ENCODE assay signal across 8 cellular contexts in the genomic region with DNA sequence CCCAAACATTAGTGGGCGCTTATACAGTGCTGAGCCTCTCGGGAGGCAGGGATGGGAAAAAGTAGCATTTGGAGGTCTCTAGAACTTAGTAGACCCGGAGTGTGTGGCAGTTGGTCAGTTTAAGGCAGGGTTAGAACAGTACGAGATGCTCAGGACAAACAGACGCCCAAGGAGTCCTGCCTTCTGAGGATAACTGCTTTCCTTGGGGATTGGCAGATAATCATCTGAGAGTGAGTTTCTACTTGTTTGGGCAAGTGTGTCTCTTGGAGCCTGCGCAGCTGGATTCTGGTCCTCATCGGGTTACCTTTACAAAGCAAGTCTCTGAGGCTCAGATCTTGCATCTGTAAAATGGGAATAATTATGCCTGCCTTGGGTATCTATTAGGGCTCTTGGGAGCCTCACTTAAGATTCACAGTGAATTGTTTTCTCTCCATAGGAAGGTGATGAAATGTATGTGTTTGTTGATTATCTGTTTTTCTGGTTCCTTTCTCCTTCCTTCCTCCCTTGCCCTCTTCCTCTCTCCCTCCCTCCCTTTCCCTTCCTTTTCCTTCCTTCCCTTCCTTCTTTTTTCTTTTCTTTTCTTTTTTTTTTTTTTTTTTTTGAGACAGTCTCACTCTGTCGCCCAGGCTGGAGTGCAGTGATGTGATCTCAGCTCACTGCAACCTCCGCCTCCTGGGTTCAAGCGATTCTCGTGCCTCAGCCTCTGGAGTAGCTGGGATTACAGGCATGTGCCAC. TPM values are rescaled to one million over a fixed set of nuclear protein-coding genes. Genes with fewer than 3 reads are reported as not detected.
DNase-seq lines count a peak whose midpoint lies in the region; ATAC-seq, FAIRE-seq and TF ChIP-seq lines count a peak whose summit lies in the region.

No MANE protein-coding gene starts in this region.

- ATAC-seq in GM19397 (IDR thresholded peaks at IDR 0.05; ENCODE audit: unreplicated experiment) (no peak), omental fat pad (ENCODE audit: low FRiP score) (no peak)

- peak in 2 of 3 experiments; percentile 8 to 22 for TF ChIP-seq CTCF in keratinocyte (optimal IDR thresholded peaks at IDR 0.05 in 1 of 3, IDR thresholded peaks at IDR 0.05 in 1 of 3, conservative IDR thresholded peaks at IDR 0.05 in 1 of 3; ENCODE audit: extremely low read depth in 1 of 3, insufficient read depth in 2 of 3, low read length in 3 of 3)
- TF ChIP-seq CTCF in omental fat pad (IDR thresholded peaks at IDR 0.05), result no peak

- H3K4me3 Mint-ChIP-seq in activated T-cell treated with anti-CD3 and anti-CD28 coated beads, Interleukin-2, amount 50 U/mL, for 24 hours, result peak overlapping the region; percentile 92
- H3K4me3 Mint-ChIP-seq in activated naive CD8-positive, alpha-beta T cell, result peak overlapping the region; percentile 94

- H3K36me3 ChIP-seq in keratinocyte (ENCODE audit: control insufficient read depth in 2 of 2, extremely low read depth in 1 of 2, insufficient read depth in 2 of 2, low read length in 2 of 2), result peaks cover 0 to 4% of the 10 kb centered on the region in 2 experiments
- peaks cover 3% of the 10 kb centered on the region for H3K36me3 ChIP-seq in thymus (ENCODE audit: control insufficient read depth, insufficient read depth)

- no peak overlapping the region for H2AFZ ChIP-seq in keratinocyte (ENCODE audit: control insufficient read depth, low read length)

- H3K4me2 ChIP-seq in keratinocyte (ENCODE audit: control insufficient read depth, extremely low read depth, insufficient read depth, low read depth, low read length), result peak overlapping the region; percentile 100

- peak; percentile 74 for FAIRE-seq in keratinocyte (lab: Jason Lieb, UNC)

- peaks cover 40% of the 10 kb centered on the region for H3K36me3 Mint-ChIP-seq in activated T-cell treated with anti-CD3 and anti-CD28 coated beads, Interleukin-2, amount 50 U/mL, for 24 hours (ENCODE audit: low read depth)
- peaks cover 2% of the 10 kb centered on the region for H3K36me3 Mint-ChIP-seq in activated naive CD8-positive, alpha-beta T cell

- H3K9me3 Mint-ChIP-seq in activated T-cell treated with anti-CD3 and anti-CD28 coated beads, Interleukin-2, amount 50 U/mL, for 24 hours, result no peaks in the 10 kb centered on the region
- H3K9me3 Mint-ChIP-seq in activated naive CD8-positive, alpha-beta T cell (ENCODE audit: low read depth), result no peaks in the 10 kb centered on the region

- peaks cover 4% of the 10 kb centered on the region for H3K9me1 ChIP-seq in keratinocyte (ENCODE audit: control insufficient read depth, extremely low read depth, insufficient read depth, low read length)

- H4K20me1 ChIP-seq in keratinocyte (ENCODE audit: control insufficient read depth, extremely low read depth, insufficient read depth, low read length), result peaks cover 43% of the 10 kb centered on the region

- no peaks in the 10 kb centered on the region for H3K27me3 Mint-ChIP-seq in activated T-cell treated with anti-CD3 and anti-CD28 coated beads, Interleukin-2, amount 50 U/mL, for 24 hours
- H3K27me3 Mint-ChIP-seq in activated naive CD8-positive, alpha-beta T cell, result no peaks in the 10 kb centered on the region

- no peak for DNase-seq in activated T-cell treated with anti-CD3 and anti-CD28 coated beads, Interleukin-2, amount 50 U/mL, for 24 hours
- no peak for DNase-seq in activated T-cell treated with anti-CD3 and anti-CD28 coated beads, Interleukin-2, amount 50 U/mL, for 1 hour
- DNase-seq in keratinocyte (ENCODE audit: low read depth, low spot score) (no peak), NCI-H146 (lab: John Stamatoyannopoulos, UW) (no peak), omental fat pad (ENCODE audit: low spot score) (no peak)

- peak overlapping the region; percentile 93 for H3K9ac ChIP-seq in keratinocyte (ENCODE audit: control insufficient read depth, extremely low read depth, insufficient read depth, low read length)

- H3K27ac ChIP-seq in keratinocyte (ENCODE audit: control insufficient read depth, insufficient read depth, low read length) (peak overlapping the region; percentile 90), thymus (ENCODE audit: low read depth) (peak overlapping the region; percentile 97)

- H3K9me3 ChIP-seq in keratinocyte (ENCODE audit: control insufficient read depth, low read depth, low read length) (no peaks in the 10 kb centered on the region), thymus (ENCODE audit: control insufficient read depth) (no peaks in the 10 kb centered on the region)

- peak overlapping the region; percentile 56 to 95 (median 93) for H3K4me3 ChIP-seq in keratinocyte (ENCODE audit: control insufficient read depth in 2 of 3, extremely low read depth in 1 of 3, insufficient read depth in 2 of 3, low read depth in 1 of 3, low read length in 3 of 3)
- peak overlapping the region; percentile 89 for H3K4me3 ChIP-seq in thymus (ENCODE audit: low read length)

- dilution Hi-C loops in keratinocyte (cut with MboI; ENCODE audit: extremely low pct_ligation_motif_present, low sequenced_read_pairs), result no loop called here

- H3K4me1 ChIP-seq in keratinocyte (ENCODE audit: control insufficient read depth, extremely low read depth, insufficient read depth, low read length), result peaks cover 49% of the 10 kb centered on the region
- peaks cover 35% of the 10 kb centered on the region for H3K4me1 ChIP-seq in thymus (ENCODE audit: control insufficient read depth, insufficient read depth, low read length)

- H3K27ac Mint-ChIP-seq in activated T-cell treated with anti-CD3 and anti-CD28 coated beads, Interleukin-2, amount 50 U/mL, for 24 hours, result peak overlapping the region; percentile 96
- peak overlapping the region; percentile 96 for H3K27ac Mint-ChIP-seq in activated naive CD8-positive, alpha-beta T cell

- peaks cover 61% of the 10 kb centered on the region for H3K4me1 Mint-ChIP-seq in activated T-cell treated with anti-CD3 and anti-CD28 coated beads, Interleukin-2, amount 50 U/mL, for 24 hours (ENCODE audit: low read depth)
- peaks cover 59% of the 10 kb centered on the region for H3K4me1 Mint-ChIP-seq in activated naive CD8-positive, alpha-beta T cell (ENCODE audit: low read depth)

- peaks cover 62% of the 10 kb centered on the region for H3K79me2 ChIP-seq in keratinocyte (ENCODE audit: control insufficient read depth, insufficient read depth, low read length)

- 83% methylated on average over 11 of the region's 11 CpGs for WGBS in thymus

- H3K27me3 ChIP-seq in keratinocyte (ENCODE audit: control insufficient read depth, extremely low read depth, insufficient read depth, low read length) (no peaks in the 10 kb centered on the region), thymus (ENCODE audit: control insufficient read depth, insufficient read depth) (no peaks in the 10 kb centered on the region)

RNA-seq across cellular contexts. Expression of gene PRRC2B, which starts 2.0 kb away (rescaled TPM):
- 15.2 to 38.8 TPM (median 20.8 TPM) in 3 replicates for polyA plus RNA-seq in keratinocyte
- 36.7 TPM for polyA plus RNA-seq in keratinocyte (2011; ENCODE audit: low read depth)
- polyA plus RNA-seq in keratinocyte (2011; cell fraction: cytosol; rRNA removed), result 26.1 and 27.0 TPM in 2 replicates
- 170 and 203 TPM in 2 replicates for polyA plus RNA-seq in keratinocyte (2011; cell fraction: nucleus; rRNA removed)
- polyA plus RNA-seq in keratinocyte (2012; ENCODE audit: low replicate concordance), result 32.6 and 73.5 TPM in 2 replicates
- polyA minus RNA-seq in keratinocyte, result 69.3 to 140 TPM (median 93.9 TPM) in 3 replicates
- 29.4 TPM for polyA minus RNA-seq in keratinocyte (2011; cell fraction: cytosol; rRNA and poly(A)+ RNA removed)
- polyA minus RNA-seq in keratinocyte (2011; cell fraction: nucleus; rRNA and poly(A)+ RNA removed), result 91.0 and 150 TPM in 2 replicates
- polyA plus RNA-seq in thymus, result 73.5 TPM
- 100 to 1,000 TPM in 2 of 4 donors, 10 to 100 TPM in 2; 80.7 to 126 (median 100) TPM for total RNA-seq in omental fat pad

Comparison
In these comparisons a context has a peak if more than half of its experiments do, and no peak if none do; other contexts are left out.
1. CTCF ChIP-seq: peak in keratinocyte (2 of 3); none in omental fat pad (0 of 3).